21 cellular contexts compared by ENCODE assay signal in genomic region chr1:15336866-15337265, GRCh38.
A peak's percentile ranks its signal among the peaks of the same experiment; 100 is the strongest.
DNase-seq lines count a peak whose midpoint lies in the region; ATAC-seq, FAIRE-seq and TF ChIP-seq lines count a peak whose summit lies in the region.
"Had no signal": no experiment of that assay in that cellular context is flagged by ENCODE, and none has a peak within 500 bp of the region (broad histone marks: within the 10 kb centered on the region; RNA-seq: fewer than 3 reads in every experiment).

No MANE protein-coding gene starts in this region.

- no peaks in the 10 kb centered on the region for H3F3A ChIP-seq in PC-3 (ENCODE audit: low read length, unreplicated experiment)

- FAIRE-seq in endothelial cell of umbilical vein (lab: Jason Lieb, UNC), result peak; percentile 89
- FAIRE-seq: GM12891 had no signal

- H3K79me2 ChIP-seq in PC-3 (ENCODE audit: low read length), result no peaks in the 10 kb centered on the region
- H3K79me2 ChIP-seq in endothelial cell of umbilical vein (ENCODE audit: control insufficient read depth, insufficient read depth, low read length), result no peaks in the 10 kb centered on the region

- ATAC-seq in PC-3, result no peak
- ATAC-seq in GM21529 (IDR thresholded peaks at IDR 0.05; ENCODE audit: unreplicated experiment), result no peak
- no peak for ATAC-seq in stimulated activated naive CD8-positive, alpha-beta T cell treated with anti-CD3 and anti-CD28 coated beads, Interleukin-15, Interleukin-2, amounts not matched to agents 100 U/mL and 50 U/mL, for 24 hours
- ATAC-seq in HG03378 (IDR thresholded peaks at IDR 0.05; ENCODE audit: unreplicated experiment), result no peak
- ATAC-seq: GM23338, left colon had no signal

- H3K36me3 ChIP-seq in PC-3 (ENCODE audit: low read depth, low read length), result no peaks in the 10 kb centered on the region
- no peaks in the 10 kb centered on the region for H3K36me3 ChIP-seq in endothelial cell of umbilical vein (ENCODE audit: control insufficient read depth in 2 of 2, extremely low read depth in 1 of 2, insufficient read depth in 2 of 2, low read length in 2 of 2)
- no peaks in the 10 kb centered on the region for H3K36me3 ChIP-seq in mucosa of stomach (ENCODE audit: control insufficient read depth, insufficient read depth, low read length)
- no peaks in the 10 kb centered on the region for H3K36me3 ChIP-seq in testis (ENCODE audit: low read depth, missing control alignments)
- H3K36me3 ChIP-seq: suprapubic skin had no signal

- H3K27me3 ChIP-seq in PC-3 (ENCODE audit: low read length), result no peaks in the 10 kb centered on the region
- no peaks in the 10 kb centered on the region for H3K27me3 ChIP-seq in endothelial cell of umbilical vein (ENCODE audit: control insufficient read depth in 2 of 2, insufficient read depth in 2 of 2, low read length in 2 of 2)
- H3K27me3 ChIP-seq in mucosa of stomach (ENCODE audit: control insufficient read depth, insufficient read depth, low read length), result no peaks in the 10 kb centered on the region
- H3K27me3 ChIP-seq in testis, result no peaks in the 10 kb centered on the region
- H3K27me3 ChIP-seq: suprapubic skin had no signal

- POLR2A ChIA-PET in PC-3 (lab: Charles Lee; ENCODE audit: unreplicated experiment), result interaction anchor here (0.6 kb wide), 2 partner anchors 76 to 93 kb away, joined by 6 to 10 read pairs; no protein-coding TSS in a partner anchor
- POLR2A ChIA-PET in endothelial cell of umbilical vein (lab: Charles Lee), result interaction anchor here (0.6 to 1.6 kb wide), 2 partner anchors 13 to 70 kb away, joined by 3 to 9 read pairs; no protein-coding TSS in a partner anchor

- TF ChIP-seq POLR2A in endothelial cell of umbilical vein (IDR thresholded peaks at IDR 0.05; ENCODE audit: low read depth, low read length) (no peak), testis (IDR thresholded peaks at IDR 0.05) (no peak)

- H4K20me1 ChIP-seq in PC-3 (ENCODE audit: low read length) (no peaks in the 10 kb centered on the region), endothelial cell of umbilical vein (replicated peaks; ENCODE audit: control insufficient read depth, extremely low read depth, insufficient read depth, low read length) (no peaks in the 10 kb centered on the region)

- peaks cover 33% of the 10 kb centered on the region for H3K4me1 ChIP-seq in PC-3 (ENCODE audit: insufficient read depth, low read length)
- H3K4me1 ChIP-seq in endothelial cell of umbilical vein (ENCODE audit: control insufficient read depth, extremely low read depth, insufficient read depth, low read length), result peaks cover 37% of the 10 kb centered on the region
- H3K4me1 ChIP-seq in mucosa of stomach (ENCODE audit: control insufficient read depth, insufficient read depth, low read length), result peaks cover 69% of the 10 kb centered on the region
- peaks cover 42% of the 10 kb centered on the region for H3K4me1 ChIP-seq in testis
- H3K4me1 ChIP-seq: psoas muscle had no signal

- 64 to 69% methylated on average over 7 of the region's 7 CpGs for WGBS in testis, 2 donors

- CTCF ChIA-PET in PC-3 (lab: Charles Lee), result interaction anchor here (0.6 kb wide), 2 partner anchors 24 to 95 kb away, joined by 4 to 5 read pairs; no protein-coding TSS in a partner anchor
- CTCF ChIA-PET in endothelial cell of umbilical vein (lab: Charles Lee), result interaction anchor here (0.8 to 3.7 kb wide), 5 partner anchors 8 to 81 kb away, joined by 3 to 37 read pairs (median 5); partner anchors contain the start of gene EFHD2

- H3K9me1 ChIP-seq in endothelial cell of umbilical vein (replicated peaks; ENCODE audit: control insufficient read depth, extremely low read depth, insufficient read depth, low read length), result no peaks in the 10 kb centered on the region

- no peak overlapping the region; the same call in 1 of the 2 replicates for H2AFZ ChIP-seq in PC-3 (ENCODE audit: low read length)
- H2AFZ ChIP-seq in endothelial cell of umbilical vein (ENCODE audit: low read depth, low read length), result peak overlapping the region; percentile 78
- H2AFZ ChIP-seq: GM23338 had no signal

- dilution Hi-C loops in endothelial cell of umbilical vein (cut with MboI; ENCODE audit: extremely low pct_ligation_motif_present, low sequenced_read_pairs), result no loop called here

- BruUV-seq in PC-3 (replicated peaks; lab: Mats Ljungman, UMichigan) (no TSS peak), endothelial cell of umbilical vein (replicated peaks; lab: Mats Ljungman, UMichigan) (no TSS peak)

- intact Hi-C loops in PC-3 (cut with micrococcal nuclease), result no loop called here
- intact Hi-C loops in endothelial cell of umbilical vein (cut with micrococcal nuclease), result loop anchor here (1.0 kb wide), 4 partner anchors 8 to 187 kb away; partner anchors contain the start of genes CASP9 and EFHD2
- intact Hi-C loops in testis (cut with DNase I; ENCODE audit: low total_unique reads), result no loop called here

- H3K9me3 ChIP-seq in PC-3 (ENCODE audit: low read length) (no peaks in the 10 kb centered on the region), endothelial cell of umbilical vein (replicated peaks; ENCODE audit: control insufficient read depth, insufficient read depth, low read length) (no peaks in the 10 kb centered on the region), mucosa of stomach (ENCODE audit: control insufficient read depth, low read length) (no peaks in the 10 kb centered on the region), testis (no peaks in the 10 kb centered on the region)
- H3K9me3 ChIP-seq: psoas muscle, SK-N-SH, suprapubic skin had no signal

- TF ChIP-seq CTCF in PC-3 (conservative IDR thresholded peaks at IDR 0.05; ENCODE audit: low read depth, low read length) (no peak), endothelial cell of umbilical vein (IDR thresholded peaks at IDR 0.05; ENCODE audit: extremely low read depth in 1 of 2, insufficient read depth in 1 of 2, low read depth in 1 of 2, low read length in 2 of 2) (no peak), testis (IDR thresholded peaks at IDR 0.05) (no peak)

- H3K9me2 ChIP-seq in PC-3 (replicated peaks; ENCODE audit: low read length), result no peaks in the 10 kb centered on the region
- H3K9me2 ChIP-seq: SK-N-SH had no signal

- DNase-seq in PC-3, result no peak
- DNase-seq in endothelial cell of umbilical vein (ENCODE audit: low read depth, low spot score), result no peak
- DNase-seq in testis, result no peak
- DNase-seq in stimulated activated naive CD8-positive, alpha-beta T cell treated with anti-CD3 and anti-CD28 coated beads, Interleukin-15, Interleukin-2, amounts not matched to agents 100 U/mL and 50 U/mL, for 24 hours, result no peak
- no peak for DNase-seq in superior temporal gyrus (ENCODE audit: extremely low spot score)
- DNase-seq: activated CD8-positive, alpha-beta memory T cell treated with anti-CD3 and anti-CD28 coated beads, Interleukin-2, amount 50 U/mL, for 48 hours; activated effector memory CD4-positive, alpha-beta T cell treated with Interleukin-2 at 50 U/mL for 16 hours; CD4-positive, alpha-beta memory T cell; left colon; NCI-H187 treated with DMSO at 0.1 percent for 48 hours; NCI-H226; psoas muscle; SK-N-SH; stimulated activated CD4-positive, alpha-beta T cell treated with anti-CD3 and anti-CD28 coated beads, Interleukin-12 subunit alpha, Interleukin-12 subunit beta, amount 100 ng/mL, for 4 hours had no signal

- no peak overlapping the region for H3K9ac ChIP-seq in PC-3 (ENCODE audit: low read length)
- H3K9ac ChIP-seq in endothelial cell of umbilical vein (replicated peaks; ENCODE audit: extremely low read depth, insufficient read depth, low read length), result peak overlapping the region; percentile 60
- H3K9ac ChIP-seq in mucosa of stomach (ENCODE audit: low read length), result peak overlapping the region; percentile 24
- H3K9ac ChIP-seq: KMS-11, SK-N-SH had no signal

- H3K4me3 ChIP-seq in PC-3 (ENCODE audit: low read length), result no peak overlapping the region
- no peak overlapping the region for H3K4me3 ChIP-seq in endothelial cell of umbilical vein (replicated peaks in 1 of 3; ENCODE audit: insufficient read depth in 1 of 3, low read depth in 1 of 3, low read length in 3 of 3)
- H3K4me3 ChIP-seq in mucosa of stomach (ENCODE audit: low read length), result no peak overlapping the region
- no peak overlapping the region for H3K4me3 ChIP-seq in testis
- H3K4me3 ChIP-seq: GM23338, psoas muscle, suprapubic skin had no signal

- peak overlapping the region; percentile 73; the same call in 1 of the 2 replicates for H3K27ac ChIP-seq in PC-3 (ENCODE audit: low read length)
- H3K27ac ChIP-seq in endothelial cell of umbilical vein (ENCODE audit: insufficient read depth, low read depth, low read length), result peak overlapping the region; percentile 89
- H3K27ac ChIP-seq in testis, result peak overlapping the region; percentile 70 to 71
- H3K27ac ChIP-seq: KMS-11, psoas muscle, suprapubic skin had no signal

- peak overlapping the region; percentile 69; the same call in 1 of the 2 replicates for H3K4me2 ChIP-seq in PC-3 (ENCODE audit: low read length)
- H3K4me2 ChIP-seq in endothelial cell of umbilical vein (ENCODE audit: insufficient read depth, low read length), result peak overlapping the region; percentile 55
- H3K4me2 ChIP-seq: GM23338, KMS-11, SK-N-SH had no signal

TF ChIP-seq in endothelial cell of umbilical vein, 7 proteins besides CTCF, POLR2A, EP300 and RAD21:
- no peak for TF ChIP-seq EZH2 (IDR thresholded peaks at IDR 0.05; ENCODE audit: borderline replicate concordance, low read depth, low read length, severe bottlenecking)
- TF ChIP-seq MAX (IDR thresholded peaks at IDR 0.05; ENCODE audit: insufficient read depth, insufficient read length), result no peak
- no peak for TF ChIP-seq POLR2AphosphoS5 (IDR thresholded peaks at IDR 0.05; ENCODE audit: insufficient read depth, low read depth, low read length)
- no peak for TF ChIP-seq MYC (IDR thresholded peaks at IDR 0.05; ENCODE audit: low read depth, low read length)
- no peak for TF ChIP-seq JUN (IDR thresholded peaks at IDR 0.05; ENCODE audit: borderline replicate concordance, insufficient read depth, insufficient read length, low read depth)
- no peak for TF ChIP-seq GATA2 (IDR thresholded peaks at IDR 0.05; ENCODE audit: insufficient read depth, insufficient read length, low read depth, low read length)
- TF ChIP-seq FOS (IDR thresholded peaks at IDR 0.05; ENCODE audit: borderline replicate concordance, insufficient read depth, low read length), result no peak
TF ChIP-seq in endothelial cell of umbilical vein: peak in this region for 0.
